In the genomic region with DNA sequence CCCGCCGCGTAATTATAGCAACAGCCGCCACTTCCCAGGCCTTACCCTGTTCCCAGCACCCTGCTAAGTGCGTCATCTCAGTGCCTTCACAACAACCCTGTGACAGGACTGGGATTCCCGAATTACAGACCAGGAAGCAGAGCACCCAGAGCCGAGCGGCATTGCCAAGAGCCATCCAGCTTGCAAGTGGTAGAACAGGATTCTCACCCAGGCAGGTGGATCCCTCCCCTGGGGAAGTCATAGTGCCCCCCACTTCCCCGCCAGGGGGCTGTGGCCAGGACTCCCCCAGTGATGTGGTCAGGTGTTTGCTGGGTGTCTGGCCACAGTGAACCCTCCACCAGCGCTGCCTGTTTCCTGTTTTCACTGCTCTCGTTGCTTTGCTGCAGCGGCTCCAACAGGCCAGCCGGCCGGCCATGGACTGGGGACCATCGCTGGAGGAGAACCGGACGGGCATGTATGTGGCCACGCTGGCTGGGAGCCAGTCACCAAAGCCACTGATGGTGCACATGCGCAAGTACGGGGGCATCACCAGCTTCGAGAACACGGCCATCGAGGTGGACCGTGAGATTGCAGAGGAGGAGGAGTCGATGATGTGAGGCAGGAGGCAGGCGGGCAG, we compare ENCODE assay signal across 2 cellular contexts.
TF ChIP-seq lines count a peak whose summit lies in the region.

No MANE protein-coding gene starts in this region.

TF ChIP-seq in liver, 16 proteins besides CTCF, POLR2A, EP300 and RAD21:
- TF ChIP-seq TAF1 (conservative IDR thresholded peaks at IDR 0.05) (no peak), NR2F2 (IDR thresholded peaks at IDR 0.05) (peak; percentile 38)

TF ChIP-seq in HepG2, 621 proteins besides CTCF, POLR2A, EP300 and RAD21:
- TF ChIP-seq PCBP2 (optimal IDR thresholded peaks at IDR 0.05; ENCODE audit: low read depth, low read length, poor library complexity, severe bottlenecking) (no peak), CEBPB (IDR thresholded peaks at IDR 0.05; ENCODE audit: borderline replicate concordance, low read depth, low read length) (no peak), TBX2 (CRISPR knock-in tag; IDR thresholded peaks at IDR 0.05; ENCODE audit: borderline replicate concordance) (no peak), ZNF337 (CRISPR knock-in tag; IDR thresholded peaks at IDR 0.05; ENCODE audit: borderline replicate concordance, low read depth) (no peak), RFXAP (CRISPR knock-in tag; IDR thresholded peaks at IDR 0.05; ENCODE audit: borderline replicate concordance) (no peak), MIXL1 (CRISPR knock-in tag; IDR thresholded peaks at IDR 0.05) (no peak), EED (CRISPR knock-in tag; IDR thresholded peaks at IDR 0.05) (no peak), CENPBD1 (CRISPR knock-in tag; IDR thresholded peaks at IDR 0.05; ENCODE audit: borderline replicate concordance, low read depth) (no peak), SNAPC2 (CRISPR knock-in tag; IDR thresholded peaks at IDR 0.05) (no peak), ZNF382 (CRISPR knock-in tag; IDR thresholded peaks at IDR 0.05; ENCODE audit: borderline replicate concordance) (no peak), MAFK (conservative IDR thresholded peaks at IDR 0.05 in 1 of 2, IDR thresholded peaks at IDR 0.05 in 1 of 2; ENCODE audit: low read length in 2 of 2) (no peak), SMARCC2 (IDR thresholded peaks at IDR 0.05) (no peak), TAF1 (CRISPR knock-in tag; IDR thresholded peaks at IDR 0.05) (no peak), ZBTB3 (CRISPR knock-in tag; IDR thresholded peaks at IDR 0.05; ENCODE audit: borderline replicate concordance, low read depth) (no peak), ZNF512 (CRISPR knock-in tag; IDR thresholded peaks at IDR 0.05) (no peak)
